ENCODE assay signal across 8 cellular contexts in the genomic region with DNA sequence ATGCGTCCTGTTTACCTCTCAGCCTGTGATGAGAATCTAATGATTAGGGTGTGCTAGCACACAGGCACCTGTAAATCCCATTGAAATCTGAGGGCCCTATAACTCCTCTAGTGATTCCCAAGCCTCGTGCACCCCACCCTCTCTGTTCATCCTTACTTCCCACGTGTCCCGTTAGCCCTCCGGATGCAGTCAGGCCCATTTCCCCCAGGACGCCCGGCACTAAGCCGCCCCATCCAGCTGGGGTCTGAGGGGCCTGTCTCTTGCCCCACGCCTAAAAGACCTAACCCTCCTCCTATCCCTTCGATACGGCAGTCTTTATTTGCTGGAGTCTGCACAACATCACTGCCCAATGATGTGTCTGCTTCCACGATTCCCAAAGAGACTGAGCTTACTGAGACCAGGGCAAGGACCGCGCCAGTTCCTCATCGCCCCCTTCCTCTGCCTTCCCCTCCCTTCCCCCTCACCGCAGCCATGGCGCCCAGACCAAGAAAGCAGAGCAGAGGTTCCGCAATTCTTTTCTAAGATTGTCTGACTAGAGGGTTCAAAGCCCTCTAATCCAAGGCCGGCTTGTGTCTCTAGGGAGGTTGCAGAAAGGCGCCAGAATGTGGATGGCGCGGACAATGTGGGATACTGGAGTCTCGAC. TPM values are rescaled to one million over a fixed set of nuclear protein-coding genes. Genes with fewer than 3 reads are reported as not detected.
DNase-seq lines count a peak whose midpoint lies in the region; ATAC-seq, FAIRE-seq and TF ChIP-seq lines count a peak whose summit lies in the region.

No MANE protein-coding gene starts in this region.

- no peak for TF ChIP-seq CTCF in Peyer's patch (IDR thresholded peaks at IDR 0.05)
- no peak for TF ChIP-seq CTCF in epithelial cell of proximal tubule (conservative IDR thresholded peaks at IDR 0.05; ENCODE audit: low read depth, low read length)
- no peak for TF ChIP-seq CTCF in neural crest cell (conservative IDR thresholded peaks at IDR 0.05)

- H3K27ac ChIP-seq in Peyer's patch: peak overlapping the region; percentile 23 to 92 (median 61)

- H3K27me3 ChIP-seq in Peyer's patch: no peaks in the 10 kb centered on the region

- peaks cover 49% of the 10 kb centered on the region for H3K4me1 Mint-ChIP-seq in neural crest cell

- H3K27me3 Mint-ChIP-seq in neural crest cell (ENCODE audit: low read depth): peaks cover 4% of the 10 kb centered on the region

- TF ChIP-seq POLR2A in GM12892 (IDR thresholded peaks at IDR 0.05; ENCODE audit: low read depth, low read length) (no peak; the same call in 1 of the 2 replicates), Peyer's patch (IDR thresholded peaks at IDR 0.05) (no peak)

- H3K9me3 ChIP-seq in Peyer's patch: no peaks in the 10 kb centered on the region

- peaks cover 0 to 28% (median 8%) of the 10 kb centered on the region in 4 donors for H3K4me1 ChIP-seq in Peyer's patch

- H3K9me3 Mint-ChIP-seq in neural crest cell: no peaks in the 10 kb centered on the region

- DNase-seq in GM12892 (ENCODE audit: insufficient read length) (peak; percentile 42), Peyer's patch (peak in 1 of 3 donors; percentile 16), epithelial cell of proximal tubule (ENCODE audit: low read depth) (no peak), neural crest cell (ENCODE audit: low read depth, low spot score) (no peak)
- no peak for DNase-seq in stimulated activated CD4-positive, alpha-beta T cell treated with anti-CD3 and anti-CD28 coated beads, Interleukin-4, amount 100 ng/mL, for 24 hours

- ATAC-seq in HG02759 (IDR thresholded peaks at IDR 0.05; ENCODE audit: unreplicated experiment) (peak; percentile 1), HG03442 (IDR thresholded peaks at IDR 0.05; ENCODE audit: unreplicated experiment) (no peak)
- ATAC-seq in activated CD4-positive, CD25-positive, alpha-beta regulatory T cell treated with anti-CD3 and anti-CD28 coated beads, Interleukin-2, amount 50 U/mL, for 24 hours: no peak

- peak overlapping the region; percentile 89 for H3K4me3 Mint-ChIP-seq in neural crest cell

- peaks cover 9% of the 10 kb centered on the region for H3K36me3 Mint-ChIP-seq in neural crest cell (ENCODE audit: low read depth)

- H3K27ac Mint-ChIP-seq in neural crest cell (ENCODE audit: unreplicated experiment): peak overlapping the region; percentile 100

- FAIRE-seq in GM12892 (lab: Jason Lieb, UNC): no peak

- no peaks in the 10 kb centered on the region for H3K36me3 ChIP-seq in Peyer's patch

- H3K4me3 ChIP-seq in Peyer's patch: peak overlapping the region; percentile 36 to 59 (median 48)
- H3K4me3 ChIP-seq in epithelial cell of proximal tubule (ENCODE audit: low read depth, low read length): peak overlapping the region; percentile 92

RNA-seq across cellular contexts. Expression of a gene that starts 1.0 kb away (rescaled TPM):
- polyA plus RNA-seq in GM12892 (2012; ENCODE audit: missing spikeins): 82.0 TPM
- 10 to 100 TPM in 2 of 4 donors, 1 to 10 TPM in 2; 1.6 to 30.7 (median 12.0) TPM for total RNA-seq in Peyer's patch
- 169 and 442 TPM in 2 replicates for total RNA-seq in epithelial cell of proximal tubule
- 939 and 976 TPM in 2 replicates for total RNA-seq in neural crest cell

RNA-seq across cellular contexts. Expression of a gene that starts 10.2 kb away (rescaled TPM):
- polyA plus RNA-seq in GM12892 (2012; ENCODE audit: missing spikeins): 17.8 TPM
- total RNA-seq in Peyer's patch (1 to 10 TPM; 4.9 to 9.9 (median 6.7) TPM), epithelial cell of proximal tubule (64.6 and 100 TPM in 2 replicates), neural crest cell (245 and 248 TPM in 2 replicates)

RNA-seq across cellular contexts. Expression of a gene that starts 34.3 kb away (rescaled TPM):
- polyA plus RNA-seq in GM12892 (2012; ENCODE audit: missing spikeins): 76.2 TPM
- total RNA-seq in Peyer's patch (10 to 100 TPM in 1 of 4 donors, 1 to 10 TPM in 3; 4.3 to 33.0 (median 8.8) TPM), epithelial cell of proximal tubule (70.6 and 120 TPM in 2 replicates), neural crest cell (99.6 TPM in 2 replicates)

RNA-seq across cellular contexts. Expression of a gene that starts 34.7 kb away (rescaled TPM):
- polyA plus RNA-seq in GM12892 (2012; ENCODE audit: missing spikeins): 285 TPM
- total RNA-seq in Peyer's patch: 10 to 100 TPM in 3 of 4 donors, not detected in 1; 28.7 to 34.7 (median 34.5) TPM
- 95.1 and 102 TPM in 2 replicates for total RNA-seq in epithelial cell of proximal tubule
- 162 and 174 TPM in 2 replicates for total RNA-seq in neural crest cell
